15 cellular contexts compared by ENCODE assay signal in genomic region chr6:3090013-3090412, GRCh38. TPM values are rescaled to one million over a fixed set of nuclear protein-coding genes. Genes with fewer than 3 reads are reported as not detected.
DNase-seq lines count a peak whose midpoint lies in the region; ATAC-seq and TF ChIP-seq lines count a peak whose summit lies in the region.
"Had no signal": no experiment of that assay in that cellular context is flagged by ENCODE, and none has a peak within 500 bp of the region (broad histone marks: within the 10 kb centered on the region; RNA-seq: fewer than 3 reads in every experiment).

No MANE protein-coding gene starts in this region.

- H3K27me3 ChIP-seq in IMR-90 (ENCODE audit: control insufficient read depth, insufficient read depth, low read length) (no peaks in the 10 kb centered on the region), mesenchymal stem cell (ENCODE audit: control insufficient read depth in 1 of 2, insufficient read depth in 1 of 2, low read length in 2 of 2) (no peaks in the 10 kb centered on the region), gastrocnemius medialis (no peaks in the 10 kb centered on the region), testis (no peaks in the 10 kb centered on the region)
- H3K27me3 ChIP-seq: uterus had no signal

- H3K14ac ChIP-seq in IMR-90 (replicated peaks; ENCODE audit: low read depth, low read length) (no peak overlapping the region), mesenchymal stem cell (ENCODE audit: low read length in 2 of 2) (no peak overlapping the region)

- peaks cover 3% of the 10 kb centered on the region; the same call in 1 of the 2 replicates for H3K9me1 ChIP-seq in IMR-90 (ENCODE audit: insufficient read depth, low read length)

- H3K4me1 ChIP-seq in IMR-90 (ENCODE audit: control insufficient read depth, insufficient read depth, low read length) = peaks cover 10% of the 10 kb centered on the region
- H3K4me1 ChIP-seq in mesenchymal stem cell (ENCODE audit: control insufficient read depth, insufficient read depth, low read depth, low read length) = peaks cover 4% of the 10 kb centered on the region
- H3K4me1 ChIP-seq in gastrocnemius medialis = peaks cover 0 to 3% of the 10 kb centered on the region in 2 donors
- no peaks in the 10 kb centered on the region for H3K4me1 ChIP-seq in testis

- no peaks in the 10 kb centered on the region for H3K9me3 Mint-ChIP-seq in activated T-helper 2 cell treated with anti-CD3 and anti-CD28 coated beads, Interferon-gamma antibody, Interleukin-2, Interleukin-4, amounts not matched to agents 10 μg/mL and 5 μg/mL and 100 μg/mL, durations not matched to agents 14 hours and 24 hours and 36 hours
- no peaks in the 10 kb centered on the region for H3K9me3 Mint-ChIP-seq in naive thymus-derived CD8-positive, alpha-beta T cell
- H3K9me3 Mint-ChIP-seq: activated naive CD4-positive, alpha-beta T cell treated with anti-CD3 and anti-CD28 coated beads for 36 hours had no signal

- H2BK20ac ChIP-seq in IMR-90 (ENCODE audit: low read depth, low read length) = no peak overlapping the region

- POLR2A ChIA-PET in IMR-90 (lab: Charles Lee; ENCODE audit: unreplicated experiment) = no interaction called here
- POLR2A ChIA-PET in naive thymus-derived CD8-positive, alpha-beta T cell (lab: Charles Lee) = no interaction called here

- CTCF ChIA-PET in IMR-90 (lab: Yijun Ruan, JAX) = no interaction called here

- H2AFZ ChIP-seq in IMR-90 (replicated peaks; ENCODE audit: low read length, poor library complexity) = no peak overlapping the region
- no peak overlapping the region for H2AFZ ChIP-seq in mesenchymal stem cell (ENCODE audit: low read depth, low read length)
- H2AFZ ChIP-seq: parathyroid adenoma had no signal

- H3K79me1 ChIP-seq in IMR-90 (ENCODE audit: low read depth in 1 of 2, low read length in 2 of 2) = peaks cover 11 to 29% of the 10 kb centered on the region in 2 experiments
- H3K79me1 ChIP-seq in mesenchymal stem cell (replicated peaks; ENCODE audit: low read length, poor library complexity, severe bottlenecking) = peaks cover 15% of the 10 kb centered on the region

- no peak for TF ChIP-seq RAD21 in IMR-90 (IDR thresholded peaks at IDR 0.05; ENCODE audit: low read length)

- TF ChIP-seq CTCF in IMR-90 (conservative IDR thresholded peaks at IDR 0.05; ENCODE audit: low read depth, low read length) = no peak
- no peak for TF ChIP-seq CTCF in gastrocnemius medialis (IDR thresholded peaks at IDR 0.05 in 4 of 5, conservative IDR thresholded peaks at IDR 0.05 in 1 of 5)
- no peak for TF ChIP-seq CTCF in testis (IDR thresholded peaks at IDR 0.05)

- H2BK12ac ChIP-seq in mesenchymal stem cell (ENCODE audit: low read length in 2 of 2) = no peak overlapping the region

- no peak overlapping the region for H3K4ac ChIP-seq in IMR-90 (ENCODE audit: low read depth, low read length)
- no peak overlapping the region for H3K4ac ChIP-seq in mesenchymal stem cell (ENCODE audit: low read depth in 1 of 2, low read length in 2 of 2)

- H3K18ac ChIP-seq in IMR-90 (ENCODE audit: low read depth, low read length) = no peak overlapping the region
- no peak overlapping the region for H3K18ac ChIP-seq in mesenchymal stem cell (ENCODE audit: low read depth in 1 of 2, low read length in 2 of 2)

- H3K27me3 Mint-ChIP-seq in activated T-helper 2 cell treated with anti-CD3 and anti-CD28 coated beads, Interferon-gamma antibody, Interleukin-2, Interleukin-4, amounts not matched to agents 10 μg/mL and 5 μg/mL and 100 μg/mL, durations not matched to agents 14 hours and 24 hours and 36 hours (ENCODE audit: low read depth) = no peaks in the 10 kb centered on the region
- H3K27me3 Mint-ChIP-seq in naive thymus-derived CD8-positive, alpha-beta T cell = no peaks in the 10 kb centered on the region

- no peak overlapping the region for H3K9ac ChIP-seq in IMR-90 (ENCODE audit: low read depth, low read length)
- H3K9ac ChIP-seq in mesenchymal stem cell (ENCODE audit: low read length) = peak overlapping the region; percentile 75
- H3K9ac ChIP-seq: parathyroid adenoma had no signal

- dilution Hi-C loops in IMR-90 (cut with HindIII; ENCODE audit: low sequenced_read_pairs, unreplicated experiment) = no loop called here

- H3K4me3 ChIP-seq in IMR-90 (ENCODE audit: insufficient read depth, low read depth, low read length) (no peak overlapping the region), mesenchymal stem cell (ENCODE audit: insufficient read depth in 1 of 2, low read depth in 1 of 2, low read length in 2 of 2) (no peak overlapping the region), gastrocnemius medialis (no peak overlapping the region), testis (no peak overlapping the region)
- H3K4me3 ChIP-seq: uterus had no signal

- H3K36me3 Mint-ChIP-seq in activated T-helper 2 cell treated with anti-CD3 and anti-CD28 coated beads, Interferon-gamma antibody, Interleukin-2, Interleukin-4, amounts not matched to agents 10 μg/mL and 5 μg/mL and 100 μg/mL, durations not matched to agents 14 hours and 24 hours and 36 hours (ENCODE audit: low read depth) = peaks cover 55% of the 10 kb centered on the region
- peaks cover 13 to 63% (median 28%) of the 10 kb centered on the region in 3 donors for H3K36me3 Mint-ChIP-seq in naive thymus-derived CD8-positive, alpha-beta T cell

- BruUV-seq in IMR-90 (replicated peaks; lab: Mats Ljungman, UMichigan) = no TSS peak

- H3K4me3 Mint-ChIP-seq in activated T-helper 2 cell treated with anti-CD3 and anti-CD28 coated beads, Interferon-gamma antibody, Interleukin-2, Interleukin-4, amounts not matched to agents 10 μg/mL and 5 μg/mL and 100 μg/mL, durations not matched to agents 14 hours and 24 hours and 36 hours (ENCODE audit: low read depth) = no peak overlapping the region
- no peak overlapping the region for H3K4me3 Mint-ChIP-seq in naive thymus-derived CD8-positive, alpha-beta T cell
- H3K4me3 Mint-ChIP-seq: activated naive CD4-positive, alpha-beta T cell treated with anti-CD3 and anti-CD28 coated beads for 36 hours had no signal

- no peak overlapping the region for H3K4me2 ChIP-seq in IMR-90 (ENCODE audit: low read depth, low read length)
- no peak overlapping the region for H3K4me2 ChIP-seq in mesenchymal stem cell (ENCODE audit: low read length, poor library complexity, severe bottlenecking)

- H4K8ac ChIP-seq in IMR-90 (ENCODE audit: low read depth in 2 of 2, low read length in 2 of 2) (no peak overlapping the region), mesenchymal stem cell (ENCODE audit: low read length) (no peak overlapping the region)

- H2BK15ac ChIP-seq in IMR-90 (ENCODE audit: low read depth, low read length) (no peak overlapping the region), mesenchymal stem cell (ENCODE audit: low read depth, poor library complexity, severe bottlenecking) (no peak overlapping the region)

- H2AK5ac ChIP-seq in IMR-90 (ENCODE audit: low read depth, low read length) (no peak overlapping the region), mesenchymal stem cell (ENCODE audit: low read length, severe bottlenecking) (no peak overlapping the region)

- no peaks in the 10 kb centered on the region for H4K20me1 ChIP-seq in IMR-90 (ENCODE audit: insufficient read depth, low read length)

- no CpG with 5 or more reads among the region's 4 CpGs for WGBS in IMR-90 (ENCODE audit: extremely low coverage in 2 of 2, insufficient read length in 1 of 2), 2 experiments
- WGBS in mesenchymal stem cell = 100% methylated on average over 2 of the region's 4 CpGs
- WGBS in testis, 2 donors = 87 to 89% methylated on average over 4 of the region's 4 CpGs

- no peak overlapping the region for H2AK9ac ChIP-seq in IMR-90 (replicated peaks; ENCODE audit: low read depth, low read length, poor library complexity)

- in situ Hi-C loops in IMR-90 (cut with MboI; ENCODE audit: low sequenced_read_pairs) = no loop called here
- in situ Hi-C loops in gastrocnemius medialis (cut with MboI; ENCODE audit: low sequenced_read_pairs in 4 of 4) = no loop called here

- H3K23ac ChIP-seq in IMR-90 (ENCODE audit: low read depth, low read length) = no peak overlapping the region
- H3K23ac ChIP-seq in mesenchymal stem cell (ENCODE audit: low read length in 2 of 2) = no peak overlapping the region

- intact Hi-C loops in IMR-90 (cut with micrococcal nuclease) = no loop called here
- intact Hi-C loops in activated T-helper 2 cell treated with anti-CD3 and anti-CD28 coated beads, Interferon-gamma antibody, Interleukin-2, Interleukin-4, amounts not matched to agents 10 μg/mL and 5 μg/mL and 100 μg/mL, durations not matched to agents 14 hours and 24 hours and 36 hours (cut with micrococcal nuclease) = no loop called here
- intact Hi-C loops in gastrocnemius medialis (cut with DNase I; ENCODE audit: low total_unique reads) = no loop called here
- intact Hi-C loops in testis (cut with DNase I; ENCODE audit: low total_unique reads) = no loop called here

- H4K5ac ChIP-seq in IMR-90 (ENCODE audit: low read depth, low read length) = no peak overlapping the region

- TF ChIP-seq POLR2A in IMR-90 (IDR thresholded peaks at IDR 0.05; ENCODE audit: low read depth, low read length) = no peak
- no peak for TF ChIP-seq POLR2A in gastrocnemius medialis (IDR thresholded peaks at IDR 0.05)
- TF ChIP-seq POLR2A in testis (IDR thresholded peaks at IDR 0.05) = no peak

- no peak overlapping the region for H2BK120ac ChIP-seq in IMR-90 (ENCODE audit: low read depth, low read length)
- no peak overlapping the region for H2BK120ac ChIP-seq in mesenchymal stem cell (ENCODE audit: low read depth, low read length)

- peak overlapping the region; percentile 1 for H3K27ac Mint-ChIP-seq in activated T-helper 2 cell treated with anti-CD3 and anti-CD28 coated beads, Interferon-gamma antibody, Interleukin-2, Interleukin-4, amounts not matched to agents 10 μg/mL and 5 μg/mL and 100 μg/mL, durations not matched to agents 14 hours and 24 hours and 36 hours
- peak overlapping the region in 4 of 10 donors; percentile 36 to 71 (median 62) for H3K27ac Mint-ChIP-seq in naive thymus-derived CD8-positive, alpha-beta T cell
- H3K27ac Mint-ChIP-seq: activated naive CD4-positive, alpha-beta T cell treated with anti-CD3 and anti-CD28 coated beads for 36 hours had no signal

- H4K91ac ChIP-seq in IMR-90 (ENCODE audit: insufficient read depth, low read depth, low read length) = no peak overlapping the region
- no peak overlapping the region for H4K91ac ChIP-seq in mesenchymal stem cell (ENCODE audit: low read length)

- peak overlapping the region; percentile 25; the same call in 1 of the 2 replicates for H3K27ac ChIP-seq in IMR-90 (ENCODE audit: insufficient read depth, low read length)
- no peak overlapping the region for H3K27ac ChIP-seq in mesenchymal stem cell (ENCODE audit: low read length, poor library complexity, severe bottlenecking)
- H3K27ac ChIP-seq in gastrocnemius medialis = no peak overlapping the region
- no peak overlapping the region for H3K27ac ChIP-seq in testis
- H3K27ac ChIP-seq: parathyroid adenoma had no signal

- no peak for ATAC-seq in IMR-90 (ENCODE audit: low read depth)
- no peak for ATAC-seq in gastrocnemius medialis
- no peak for ATAC-seq in naive thymus-derived CD8-positive, alpha-beta T cell

- H3K36me3 ChIP-seq in IMR-90 (ENCODE audit: control insufficient read depth, insufficient read depth, low read length) (peaks cover 21% of the 10 kb centered on the region), mesenchymal stem cell (ENCODE audit: control insufficient read depth in 1 of 2, insufficient read depth in 2 of 2, low read depth in 1 of 2, low read length in 2 of 2) (peaks cover 19 to 46% of the 10 kb centered on the region in 2 experiments), gastrocnemius medialis (peaks cover 0 to 48% of the 10 kb centered on the region in 2 donors), testis (ENCODE audit: low read depth, missing control alignments) (no peaks in the 10 kb centered on the region)
- H3K36me3 ChIP-seq: uterus had no signal

- no peak overlapping the region for H3K56ac ChIP-seq in IMR-90 (ENCODE audit: extremely low read depth, insufficient read depth, low read length)

- H3K4me1 Mint-ChIP-seq in activated T-helper 2 cell treated with anti-CD3 and anti-CD28 coated beads, Interferon-gamma antibody, Interleukin-2, Interleukin-4, amounts not matched to agents 10 μg/mL and 5 μg/mL and 100 μg/mL, durations not matched to agents 14 hours and 24 hours and 36 hours (ENCODE audit: low read depth) = peaks cover 12% of the 10 kb centered on the region
- peaks cover 3 to 16% (median 8%) of the 10 kb centered on the region in 4 donors for H3K4me1 Mint-ChIP-seq in naive thymus-derived CD8-positive, alpha-beta T cell

- DNase-seq in D341Med (ENCODE audit: low spot score) (peak; percentile 69), IMR-90 (no peak), mesenchymal stem cell (no peak), gastrocnemius medialis (no peak), GDM1 (lab: John Stamatoyannopoulos, UW) (no peak), testis (no peak)
- DNase-seq in activated T-helper 2 cell treated with anti-CD3 and anti-CD28 coated beads, Interferon-gamma antibody, Interleukin-2, Interleukin-4, amounts not matched to agents 10 μg/mL and 5 μg/mL and 100 μg/mL, durations not matched to agents 14 hours and 24 hours and 36 hours (ENCODE audit: low spot score) = no peak
- no peak for DNase-seq in naive thymus-derived CD8-positive, alpha-beta T cell
- DNase-seq: activated CD4-positive, alpha-beta T cell treated with anti-CD3 and anti-CD28 coated beads, Interleukin-2, amount 50 U/mL, for 4 hours; activated naive CD4-positive, alpha-beta T cell treated with anti-CD3 and anti-CD28 coated beads for 36 hours; foreskin melanocyte; NCI-H1105 treated with DMSO at 0.1 percent for 48 hours; T-helper 1 cell; uterus had no signal

- H2BK5ac ChIP-seq in IMR-90 (ENCODE audit: low read depth, low read length, poor library complexity, severe bottlenecking) (no peak overlapping the region), mesenchymal stem cell (ENCODE audit: low read depth, low read length, poor library complexity, severe bottlenecking) (no peak overlapping the region)

- H3K9me3 ChIP-seq in IMR-90 (ENCODE audit: control insufficient read depth, insufficient read depth, low read length) (no peaks in the 10 kb centered on the region), mesenchymal stem cell (ENCODE audit: control insufficient read depth, low read length) (no peaks in the 10 kb centered on the region), gastrocnemius medialis (no peaks in the 10 kb centered on the region), testis (no peaks in the 10 kb centered on the region)
- H3K9me3 ChIP-seq: uterus had no signal

RNA-seq across cellular contexts. Expression of gene RIPK1, which starts 21.7 kb away (rescaled TPM):
- 25.6 and 28.6 TPM in 2 replicates for total RNA-seq in IMR-90 (2012; rRNA removed)
- polyA plus RNA-seq in IMR-90 (2012; rRNA removed) = 11.9 and 12.6 TPM in 2 replicates
- polyA plus RNA-seq in IMR-90 (2012; cell fraction: cytosol; rRNA removed) = 4.5 and 7.2 TPM in 2 replicates
- polyA plus RNA-seq in IMR-90 (2012; cell fraction: nucleus; rRNA removed; ENCODE audit: low replicate concordance) = 9.3 and 27.5 TPM in 2 replicates
- total RNA-seq in activated T-helper 2 cell treated with anti-CD3 and anti-CD28 coated beads, Interferon-gamma antibody, Interleukin-2, Interleukin-4, amounts not matched to agents 10 μg/mL and 5 μg/mL and 100 μg/mL, durations not matched to agents 14 hours and 24 hours and 36 hours = 18.3 and 19.0 TPM in 2 replicates
- 22.7 TPM for polyA plus RNA-seq in mesenchymal stem cell (2013, experiment 1 of 2)
- polyA plus RNA-seq in mesenchymal stem cell (2013, experiment 2 of 2) = 22.3 TPM
- 10 to 100 TPM in 2 of 4 donors, 1 to 10 TPM in 2; 8.6 to 12.0 (median 10.3) TPM for total RNA-seq in gastrocnemius medialis
- 10 to 100 TPM; 31.0 to 35.3 TPM for total RNA-seq in naive thymus-derived CD8-positive, alpha-beta T cell
- polyA plus RNA-seq in naive thymus-derived CD8-positive, alpha-beta T cell = 10 to 100 TPM in 2 of 3 donors, 1 to 10 TPM in 1; 9.5 to 17.5 (median 11.2) TPM
- total RNA-seq in testis = 10 to 100 TPM; 16.7 to 19.3 TPM
- 14.3 TPM for polyA plus RNA-seq in testis (ENCODE audit: insufficient read depth, low read depth, low replicate concordance)

RNA-seq across cellular contexts. Expression of gene BPHL, which starts 28.5 kb away (rescaled TPM):
- total RNA-seq in IMR-90 (2012; rRNA removed) = 15.8 and 16.3 TPM in 2 replicates
- 13.8 and 14.7 TPM in 2 replicates for polyA plus RNA-seq in IMR-90 (2012; rRNA removed)
- polyA plus RNA-seq in IMR-90 (2012; cell fraction: cytosol; rRNA removed) = 7.0 and 8.4 TPM in 2 replicates
- polyA plus RNA-seq in IMR-90 (2012; cell fraction: nucleus; rRNA removed; ENCODE audit: low replicate concordance) = 9.6 and 25.1 TPM in 2 replicates
- 12.1 and 15.8 TPM in 2 replicates for total RNA-seq in activated T-helper 2 cell treated with anti-CD3 and anti-CD28 coated beads, Interferon-gamma antibody, Interleukin-2, Interleukin-4, amounts not matched to agents 10 μg/mL and 5 μg/mL and 100 μg/mL, durations not matched to agents 14 hours and 24 hours and 36 hours
- 18.2 TPM for polyA plus RNA-seq in mesenchymal stem cell (2013, experiment 1 of 2)
- 18.7 TPM for polyA plus RNA-seq in mesenchymal stem cell (2013, experiment 2 of 2)
- 1 to 10 TPM; 4.7 to 8.7 (median 5.8) TPM for total RNA-seq in gastrocnemius medialis
- total RNA-seq in naive thymus-derived CD8-positive, alpha-beta T cell = 10 to 100 TPM; 11.3 to 15.7 TPM
- 10 to 100 TPM in 1 of 3 donors, 1 to 10 TPM in 2; 7.3 to 13.5 (median 8.7) TPM for polyA plus RNA-seq in naive thymus-derived CD8-positive, alpha-beta T cell
- total RNA-seq in testis = 10 to 100 TPM; 16.8 TPM
- 14.3 TPM for polyA plus RNA-seq in testis (ENCODE audit: insufficient read depth, low read depth, low replicate concordance)
